7 cellular contexts compared by ENCODE assay signal in the genomic region with DNA sequence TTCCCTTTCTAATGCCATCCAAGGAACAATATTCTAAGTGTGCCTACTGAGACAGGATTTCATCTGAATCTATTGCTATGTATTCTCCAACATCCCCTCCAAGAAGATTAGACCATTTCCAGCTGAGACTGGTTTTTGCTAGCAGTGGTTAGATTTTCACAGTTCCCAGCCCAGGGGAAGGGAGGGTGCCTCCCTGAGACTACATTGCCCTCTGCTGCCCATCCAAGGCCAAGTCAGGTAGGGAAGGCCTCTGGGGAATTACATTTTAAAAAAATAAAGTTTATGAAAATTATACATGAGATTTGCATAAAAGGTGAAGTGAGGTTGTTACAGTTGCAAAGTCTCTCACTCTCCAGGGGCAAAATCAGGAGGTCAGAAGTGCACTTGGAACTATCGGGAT. TPM values are rescaled to one million over a fixed set of nuclear protein-coding genes. Genes with fewer than 3 reads are reported as not detected.
DNase-seq lines count a peak whose midpoint lies in the region; ATAC-seq and TF ChIP-seq lines count a peak whose summit lies in the region.

No MANE protein-coding gene starts in this region.

- no peak overlapping the region for H3K4me3 Mint-ChIP-seq in natural killer cell treated with Interleukin-12 subunit alpha and Interleukin-12 subunit beta and Interleukin-15 and Interleukin-18, amount 100 ng/mL, for 72 hours

- H3K4me1 ChIP-seq in neutrophil (ENCODE audit: control insufficient read depth in 1 of 2, insufficient read depth in 1 of 2, low read depth in 1 of 2, low read length in 1 of 2): peaks cover 44 to 56% of the 10 kb centered on the region in 2 experiments

- no peaks in the 10 kb centered on the region for H3K36me3 Mint-ChIP-seq in natural killer cell treated with Interleukin-12 subunit alpha and Interleukin-12 subunit beta and Interleukin-15 and Interleukin-18, amount 100 ng/mL, for 72 hours

- no peak for ATAC-seq in natural killer cell treated with Interleukin-12 subunit alpha and Interleukin-12 subunit beta and Interleukin-15 and Interleukin-18, amount 100 ng/mL, for 72 hours
- no peak for ATAC-seq in HG02642 (IDR thresholded peaks at IDR 0.05; ENCODE audit: poor library complexity, unreplicated experiment)

- no peaks in the 10 kb centered on the region for H3K9me3 ChIP-seq in neutrophil

- peak; percentile 16 for TF ChIP-seq CTCF in GM10248 (IDR thresholded peaks at IDR 0.05; ENCODE audit: control extremely low read depth, extremely low read depth, low read depth, missing control alignments)
- TF ChIP-seq CTCF in LNCAP (IDR thresholded peaks at IDR 0.05): peak; percentile 74
- TF ChIP-seq CTCF in brain microvascular endothelial cell (IDR thresholded peaks at IDR 0.05; ENCODE audit: low read depth, low read length, missing control alignments): peak; percentile 24
- TF ChIP-seq CTCF in neutrophil (IDR thresholded peaks at IDR 0.05): no peak

- POLR2A ChIA-PET in GM10248 (lab: Yijun Ruan, JAX): no interaction called here

- no peak for DNase-seq in GM10248 (ENCODE audit: extremely low spot score)
- DNase-seq in brain microvascular endothelial cell: no peak
- no peak for DNase-seq in natural killer cell treated with Interleukin-12 subunit alpha and Interleukin-12 subunit beta and Interleukin-15 and Interleukin-18, amount 100 ng/mL, for 72 hours (ENCODE audit: low spot score)
- no peak for DNase-seq in effector CD8-positive, alpha-beta T cell (lab: John Stamatoyannopoulos, UW)

- no peaks in the 10 kb centered on the region for H3K4me1 Mint-ChIP-seq in natural killer cell treated with Interleukin-12 subunit alpha and Interleukin-12 subunit beta and Interleukin-15 and Interleukin-18, amount 100 ng/mL, for 72 hours (ENCODE audit: low read depth in 2 of 2)

- H3K9me3 Mint-ChIP-seq in natural killer cell treated with Interleukin-12 subunit alpha and Interleukin-12 subunit beta and Interleukin-15 and Interleukin-18, amount 100 ng/mL, for 72 hours: no peaks in the 10 kb centered on the region

- H3K27ac Mint-ChIP-seq in natural killer cell treated with Interleukin-12 subunit alpha and Interleukin-12 subunit beta and Interleukin-15 and Interleukin-18, amount 100 ng/mL, for 72 hours: no peak overlapping the region

- H3K27me3 ChIP-seq in brain microvascular endothelial cell (replicated peaks): no peaks in the 10 kb centered on the region
- H3K27me3 ChIP-seq in neutrophil: no peaks in the 10 kb centered on the region

- no peaks in the 10 kb centered on the region for H3K36me3 ChIP-seq in brain microvascular endothelial cell (replicated peaks)
- no peaks in the 10 kb centered on the region for H3K36me3 ChIP-seq in neutrophil

- peaks cover 2 to 12% of the 10 kb centered on the region in 2 donors for H3K27me3 Mint-ChIP-seq in natural killer cell treated with Interleukin-12 subunit alpha and Interleukin-12 subunit beta and Interleukin-15 and Interleukin-18, amount 100 ng/mL, for 72 hours

- in situ Hi-C loops in brain microvascular endothelial cell (cut with HindIII; ENCODE audit: low pct_ligation_motif_present, low sequenced_read_pairs): no loop called here

- no peak overlapping the region for H3K4me3 ChIP-seq in brain microvascular endothelial cell (ENCODE audit: low read depth, low read length)
- no peak overlapping the region for H3K4me3 ChIP-seq in neutrophil (ENCODE audit: low read depth in 1 of 2, low read length in 1 of 2)

- CTCF ChIA-PET in GM10248 (lab: Yijun Ruan, JAX): interaction anchor here (1.0 to 1.8 kb wide), 4 partner anchors 12 to 18 kb away, joined by 3 to 9 read pairs (median 4); no protein-coding TSS in a partner anchor

- no peak overlapping the region for H3K27ac ChIP-seq in brain microvascular endothelial cell
- peak overlapping the region; percentile 75 for H3K27ac ChIP-seq in neutrophil

RNA-seq across cellular contexts. Expression of gene SYK, which starts 28.0 kb away (rescaled TPM):
- total RNA-seq in natural killer cell treated with Interleukin-12 subunit alpha and Interleukin-12 subunit beta and Interleukin-15 and Interleukin-18, amount 100 ng/mL, for 72 hours: 10 to 100 TPM; 25.8 to 53.0 TPM
